Comparison of ENCODE assay signal across 20 cellular contexts in genomic region chr22:37262346-37262745, GRCh38. TPM values are rescaled to one million over a fixed set of nuclear protein-coding genes. Genes with fewer than 3 reads are reported as not detected.
DNase-seq lines count a peak whose midpoint lies in the region; ATAC-seq and TF ChIP-seq lines count a peak whose summit lies in the region.
"Had no signal": no experiment of that assay in that cellular context is flagged by ENCODE, and none has a peak within 500 bp of the region (broad histone marks: within the 10 kb centered on the region; RNA-seq: fewer than 3 reads in every experiment).

No MANE protein-coding gene starts in this region.

- no peaks in the 10 kb centered on the region for H3K79me1 ChIP-seq in IMR-90 (ENCODE audit: low read depth in 1 of 2, low read length in 2 of 2)

- no peak overlapping the region for H3K9ac ChIP-seq in IMR-90 (ENCODE audit: low read depth, low read length)

- H3K56ac ChIP-seq in IMR-90 (ENCODE audit: extremely low read depth, insufficient read depth, low read length), result no peak overlapping the region

- TF ChIP-seq POLR2A in IMR-90 (IDR thresholded peaks at IDR 0.05; ENCODE audit: low read depth, low read length) (no peak), erythroblast (IDR thresholded peaks at IDR 0.05; ENCODE audit: low read length) (no peak)

- TF ChIP-seq CTCF in IMR-90 (conservative IDR thresholded peaks at IDR 0.05; ENCODE audit: low read depth, low read length), result no peak

- no peak overlapping the region for H3K27ac ChIP-seq in IMR-90 (ENCODE audit: insufficient read depth, low read length)
- H3K27ac ChIP-seq: SJCRH30 had no signal

- H3K27ac Mint-ChIP-seq in activated T-cell treated with anti-CD3 and anti-CD28 coated beads, Interleukin-2, amount 50 U/mL, for 24 hours, result peak overlapping the region; percentile 27
- H3K27ac Mint-ChIP-seq in activated T-cell treated with anti-CD3 and anti-CD28 coated beads, Interleukin-2, amount 50 U/mL, for 72 hours, result no peak overlapping the region
- peak overlapping the region; percentile 5 for H3K27ac Mint-ChIP-seq in stimulated activated naive B cell treated with anti-CD40 and anti-IgM and Interleukin-4, amounts not matched to agents 10 μg/mL and 1 μg/mL and 100 μg/mL, for 72 hours
- H3K27ac Mint-ChIP-seq: HFFc6 had no signal

- DNase-seq in activated T-cell treated with anti-CD3 and anti-CD28 coated beads, Interleukin-2, amount 50 U/mL, for 24 hours, result no peak
- DNase-seq in activated T-cell treated with anti-CD3 and anti-CD28 coated beads, Interleukin-2, amount 50 U/mL, for 72 hours, result no peak
- no peak for DNase-seq in IMR-90
- DNase-seq in iPS-NIHi7 (ENCODE audit: extremely low spot score), result peak; percentile 1
- DNase-seq in stimulated activated naive B cell treated with anti-CD40 and anti-IgM and Interleukin-4, amounts not matched to agents 10 μg/mL and 1 μg/mL and 100 μg/mL, for 72 hours, result no peak
- no peak for DNase-seq in C1 segment of cervical spinal cord (lab: John Stamatoyannopoulos, UW)
- no peak for DNase-seq in erythroblast (lab: John Stamatoyannopoulos, UW)
- DNase-seq: H7; HFFc6; KBM-7; NCI-H1092; NCI-H1436 treated with DMSO at 0.1 percent for 48 hours; NCI-H1930; NCI-H2227 treated with DMSO at 0.1 percent for 48 hours; NCI-H510A; NCI-H748 treated with DMSO at 0.1 percent for 48 hours; NK-92 treated with Interleukin-12 subunit alpha and Interleukin-12 subunit beta, amount 100 ng/mL, for 24 hours; SJCRH30 had no signal

- peaks cover 37% of the 10 kb centered on the region for H3K4me1 Mint-ChIP-seq in activated T-cell treated with anti-CD3 and anti-CD28 coated beads, Interleukin-2, amount 50 U/mL, for 24 hours (ENCODE audit: low read depth)
- H3K4me1 Mint-ChIP-seq in activated T-cell treated with anti-CD3 and anti-CD28 coated beads, Interleukin-2, amount 50 U/mL, for 72 hours (ENCODE audit: low read depth), result peaks cover 36% of the 10 kb centered on the region
- H3K4me1 Mint-ChIP-seq in stimulated activated naive B cell treated with anti-CD40 and anti-IgM and Interleukin-4, amounts not matched to agents 10 μg/mL and 1 μg/mL and 100 μg/mL, for 72 hours, result peaks cover 32 to 41% of the 10 kb centered on the region in 2 donors

- POLR2A ChIA-PET in IMR-90 (lab: Charles Lee; ENCODE audit: unreplicated experiment), result no interaction called here

- no peaks in the 10 kb centered on the region for H3K36me3 Mint-ChIP-seq in activated T-cell treated with anti-CD3 and anti-CD28 coated beads, Interleukin-2, amount 50 U/mL, for 24 hours (ENCODE audit: low read depth)
- peaks cover 0 to 5% of the 10 kb centered on the region in 2 donors for H3K36me3 Mint-ChIP-seq in activated T-cell treated with anti-CD3 and anti-CD28 coated beads, Interleukin-2, amount 50 U/mL, for 72 hours (ENCODE audit: insufficient read depth in 2 of 2)
- H3K36me3 Mint-ChIP-seq in stimulated activated naive B cell treated with anti-CD40 and anti-IgM and Interleukin-4, amounts not matched to agents 10 μg/mL and 1 μg/mL and 100 μg/mL, for 72 hours, result peaks cover 0 to 4% of the 10 kb centered on the region in 2 donors

- no peak overlapping the region; the same call in 1 of the 2 replicates for H3K4ac ChIP-seq in IMR-90 (ENCODE audit: low read depth, low read length)

- peaks cover 4% of the 10 kb centered on the region for H3K9me3 Mint-ChIP-seq in activated T-cell treated with anti-CD3 and anti-CD28 coated beads, Interleukin-2, amount 50 U/mL, for 24 hours
- peaks cover 0 to 4% of the 10 kb centered on the region in 2 donors for H3K9me3 Mint-ChIP-seq in activated T-cell treated with anti-CD3 and anti-CD28 coated beads, Interleukin-2, amount 50 U/mL, for 72 hours
- peaks cover 0 to 4% of the 10 kb centered on the region in 2 donors for H3K9me3 Mint-ChIP-seq in stimulated activated naive B cell treated with anti-CD40 and anti-IgM and Interleukin-4, amounts not matched to agents 10 μg/mL and 1 μg/mL and 100 μg/mL, for 72 hours

- peak overlapping the region; percentile 5; the same call in 1 of the 2 replicates for H2AK5ac ChIP-seq in IMR-90 (ENCODE audit: low read depth, low read length)

- intact Hi-C loops in IMR-90 (cut with micrococcal nuclease), result no loop called here

- no peak for ATAC-seq in activated T-cell treated with anti-CD3 and anti-CD28 coated beads, Interleukin-2, amount 50 U/mL, for 72 hours (replicated peaks in 1 of 2)
- no peak for ATAC-seq in IMR-90 (ENCODE audit: low read depth)
- ATAC-seq in stimulated activated naive B cell treated with anti-CD40 and anti-IgM and Interleukin-4, amounts not matched to agents 10 μg/mL and 1 μg/mL and 100 μg/mL, for 72 hours (replicated peaks), result no peak

- H3K9me1 ChIP-seq in IMR-90 (ENCODE audit: insufficient read depth, low read length), result no peaks in the 10 kb centered on the region

- no peak for TF ChIP-seq RAD21 in IMR-90 (IDR thresholded peaks at IDR 0.05; ENCODE audit: low read length)

- no TSS peak for BruUV-seq in IMR-90 (replicated peaks; lab: Mats Ljungman, UMichigan)

- no peak overlapping the region for H2AFZ ChIP-seq in IMR-90 (replicated peaks; ENCODE audit: low read length, poor library complexity)

- no peak overlapping the region for H2BK20ac ChIP-seq in IMR-90 (ENCODE audit: low read depth, low read length)

- H3K18ac ChIP-seq in IMR-90 (ENCODE audit: low read depth, low read length), result no peak overlapping the region

- H3K4me3 Mint-ChIP-seq in activated T-cell treated with anti-CD3 and anti-CD28 coated beads, Interleukin-2, amount 50 U/mL, for 24 hours, result no peak overlapping the region
- no peak overlapping the region for H3K4me3 Mint-ChIP-seq in activated T-cell treated with anti-CD3 and anti-CD28 coated beads, Interleukin-2, amount 50 U/mL, for 72 hours
- no peak overlapping the region for H3K4me3 Mint-ChIP-seq in stimulated activated naive B cell treated with anti-CD40 and anti-IgM and Interleukin-4, amounts not matched to agents 10 μg/mL and 1 μg/mL and 100 μg/mL, for 72 hours
- H3K4me3 Mint-ChIP-seq: HFFc6 had no signal

- H2BK15ac ChIP-seq in IMR-90 (ENCODE audit: low read depth, low read length), result no peak overlapping the region

- no peaks in the 10 kb centered on the region for H4K20me1 ChIP-seq in IMR-90 (ENCODE audit: insufficient read depth, low read length)

- no peak overlapping the region for H3K23ac ChIP-seq in IMR-90 (ENCODE audit: low read depth, low read length)

- H3K27me3 ChIP-seq in IMR-90 (ENCODE audit: control insufficient read depth, insufficient read depth, low read length), result peaks cover 5% of the 10 kb centered on the region

- H3K9me3 ChIP-seq in IMR-90 (ENCODE audit: control insufficient read depth, insufficient read depth, low read length), result peaks cover 13% of the 10 kb centered on the region

- H2BK120ac ChIP-seq in IMR-90 (ENCODE audit: low read depth, low read length), result no peak overlapping the region

- H3K36me3 ChIP-seq in IMR-90 (ENCODE audit: control insufficient read depth, insufficient read depth, low read length), result no peaks in the 10 kb centered on the region
- H3K36me3 ChIP-seq: SJCRH30 had no signal

- no peak overlapping the region for H4K8ac ChIP-seq in IMR-90 (ENCODE audit: low read depth in 2 of 2, low read length in 2 of 2)

- no peak overlapping the region for H3K4me3 ChIP-seq in IMR-90 (ENCODE audit: insufficient read depth, low read depth, low read length)
- H3K4me3 ChIP-seq: SJCRH30 had no signal

- in situ Hi-C loops in IMR-90 (cut with MboI; ENCODE audit: low sequenced_read_pairs), result no loop called here

- CTCF ChIA-PET in IMR-90 (lab: Yijun Ruan, JAX), result interaction anchor here (0.6 to 0.7 kb wide), 2 partner anchors 33 to 60 kb away, joined by 3 to 4 read pairs; no protein-coding TSS in a partner anchor

- no peak overlapping the region for H4K5ac ChIP-seq in IMR-90 (ENCODE audit: low read depth, low read length)

- H3K4me1 ChIP-seq in IMR-90 (ENCODE audit: control insufficient read depth, insufficient read depth, low read length), result peaks cover 5% of the 10 kb centered on the region
- H3K4me1 ChIP-seq: SJCRH30 had no signal

- H3K14ac ChIP-seq in IMR-90 (replicated peaks; ENCODE audit: low read depth, low read length), result no peak overlapping the region

- dilution Hi-C loops in IMR-90 (cut with HindIII; ENCODE audit: low sequenced_read_pairs, unreplicated experiment), result no loop called here

- no peak overlapping the region for H4K91ac ChIP-seq in IMR-90 (ENCODE audit: insufficient read depth, low read depth, low read length)

- H2AK9ac ChIP-seq in IMR-90 (replicated peaks; ENCODE audit: low read depth, low read length, poor library complexity), result no peak overlapping the region

- no peak overlapping the region for H3K4me2 ChIP-seq in IMR-90 (ENCODE audit: low read depth, low read length)

- no peak overlapping the region for H2BK5ac ChIP-seq in IMR-90 (ENCODE audit: low read depth, low read length, poor library complexity, severe bottlenecking)

- WGBS in IMR-90 (ENCODE audit: extremely low coverage in 2 of 2, insufficient read length in 1 of 2), 2 experiments, result no CpG with 5 or more reads among the region's 5 CpGs

- H3K27me3 Mint-ChIP-seq in activated T-cell treated with anti-CD3 and anti-CD28 coated beads, Interleukin-2, amount 50 U/mL, for 24 hours, result no peaks in the 10 kb centered on the region
- no peaks in the 10 kb centered on the region for H3K27me3 Mint-ChIP-seq in activated T-cell treated with anti-CD3 and anti-CD28 coated beads, Interleukin-2, amount 50 U/mL, for 72 hours (ENCODE audit: low read depth)
- peaks cover 0 to 7% of the 10 kb centered on the region in 2 donors for H3K27me3 Mint-ChIP-seq in stimulated activated naive B cell treated with anti-CD40 and anti-IgM and Interleukin-4, amounts not matched to agents 10 μg/mL and 1 μg/mL and 100 μg/mL, for 72 hours

TF ChIP-seq in IMR-90, 13 proteins besides CTCF, POLR2A, EP300 and RAD21 (continues in another document):
- TF ChIP-seq MAZ (IDR thresholded peaks at IDR 0.05; ENCODE audit: borderline replicate concordance, low read depth, low read length) (no peak), NFE2L2 (IDR thresholded peaks at IDR 0.05; ENCODE audit: low read depth, low read length) (no peak)

RNA-seq across cellular contexts. Expression of gene RAC2, which starts 18.3 kb away (rescaled TPM):
- 100 to 1,000 TPM; 620 to 681 TPM for total RNA-seq in activated T-cell treated with anti-CD3 and anti-CD28 coated beads, Interleukin-2, amount 50 U/mL, for 72 hours
- total RNA-seq in IMR-90 (2012; rRNA removed), result 10.0 and 11.1 TPM in 2 replicates
- 72.3 and 77.1 TPM in 2 replicates for polyA plus RNA-seq in IMR-90 (2012; rRNA removed)
- polyA plus RNA-seq in IMR-90 (2012; cell fraction: cytosol; rRNA removed), result 56.9 and 106 TPM in 2 replicates
- polyA plus RNA-seq in IMR-90 (2012; cell fraction: nucleus; rRNA removed; ENCODE audit: low replicate concordance), result 33.8 and 79.6 TPM in 2 replicates
- total RNA-seq: SJCRH30 had no signal

RNA-seq across cellular contexts. Expression of gene CYTH4, which starts 20.0 kb away (rescaled TPM):
- total RNA-seq in activated T-cell treated with anti-CD3 and anti-CD28 coated beads, Interleukin-2, amount 50 U/mL, for 72 hours, result 10 to 100 TPM; 71.9 to 87.5 TPM
- 0.28 and 0.36 TPM in 2 replicates for total RNA-seq in IMR-90 (2012; rRNA removed)
- 0.55 and 0.85 TPM in 2 replicates for polyA plus RNA-seq in IMR-90 (2012; rRNA removed)
- 0.38 TPM in 2 replicates for polyA plus RNA-seq in IMR-90 (2012; cell fraction: cytosol; rRNA removed)
- polyA plus RNA-seq in IMR-90 (2012; cell fraction: nucleus; rRNA removed; ENCODE audit: low replicate concordance), result 0.68 and 0.84 TPM in 2 replicates
- total RNA-seq: H7, SJCRH30 had no signal

RNA-seq across cellular contexts. Expression of gene SSTR3, which starts 50.1 kb away (rescaled TPM):
- 10 to 100 TPM in 1 of 2 donors, 1 to 10 TPM in 1; 10.0 to 14.6 TPM for total RNA-seq in activated T-cell treated with anti-CD3 and anti-CD28 coated beads, Interleukin-2, amount 50 U/mL, for 72 hours
- under 0.01 TPM in 2 replicates for total RNA-seq in IMR-90 (2012; rRNA removed)
- polyA plus RNA-seq in IMR-90 (2012; rRNA removed), result 0.07 TPM in 2 replicates
- polyA plus RNA-seq in IMR-90 (2012; cell fraction: cytosol; rRNA removed), result 0.03 and 0.04 TPM in 2 replicates
- polyA plus RNA-seq in IMR-90 (2012; cell fraction: nucleus; rRNA removed; ENCODE audit: low replicate concordance), result 0.09 and 0.16 TPM in 2 replicates
- total RNA-seq: Daoy, HFFc6, SJCRH30 had no signal
- polyA plus RNA-seq: CD14-positive monocyte had no signal

Comparison
In these comparisons a context has a peak if more than half of its experiments do, and no peak if none do; other contexts are left out.
1. RNA of gene RAC2, which starts 18.3 kb away (total RNA-seq): 620 to 681 TPM in activated T-cell treated with anti-CD3 and anti-CD28 coated beads, Interleukin-2, amount 50 U/mL, for 72 hours; 10.0 to 11.1 TPM in IMR-90; every median in the first group is over 10 times any median in the second.
2. RNA of gene CYTH4, which starts 20.0 kb away (total RNA-seq): 71.9 to 87.5 TPM in activated T-cell treated with anti-CD3 and anti-CD28 coated beads, Interleukin-2, amount 50 U/mL, for 72 hours; 0.28 to 0.36 TPM in IMR-90; every median in the first group is over 10 times any median in the second.
3. RNA of gene SSTR3, which starts 50.1 kb away (total RNA-seq): 10.0 to 14.6 TPM in activated T-cell treated with anti-CD3 and anti-CD28 coated beads, Interleukin-2, amount 50 U/mL, for 72 hours; under 0.01 TPM in IMR-90; every median in the first group is over 10 times any median in the second.